In the genomic region with DNA sequence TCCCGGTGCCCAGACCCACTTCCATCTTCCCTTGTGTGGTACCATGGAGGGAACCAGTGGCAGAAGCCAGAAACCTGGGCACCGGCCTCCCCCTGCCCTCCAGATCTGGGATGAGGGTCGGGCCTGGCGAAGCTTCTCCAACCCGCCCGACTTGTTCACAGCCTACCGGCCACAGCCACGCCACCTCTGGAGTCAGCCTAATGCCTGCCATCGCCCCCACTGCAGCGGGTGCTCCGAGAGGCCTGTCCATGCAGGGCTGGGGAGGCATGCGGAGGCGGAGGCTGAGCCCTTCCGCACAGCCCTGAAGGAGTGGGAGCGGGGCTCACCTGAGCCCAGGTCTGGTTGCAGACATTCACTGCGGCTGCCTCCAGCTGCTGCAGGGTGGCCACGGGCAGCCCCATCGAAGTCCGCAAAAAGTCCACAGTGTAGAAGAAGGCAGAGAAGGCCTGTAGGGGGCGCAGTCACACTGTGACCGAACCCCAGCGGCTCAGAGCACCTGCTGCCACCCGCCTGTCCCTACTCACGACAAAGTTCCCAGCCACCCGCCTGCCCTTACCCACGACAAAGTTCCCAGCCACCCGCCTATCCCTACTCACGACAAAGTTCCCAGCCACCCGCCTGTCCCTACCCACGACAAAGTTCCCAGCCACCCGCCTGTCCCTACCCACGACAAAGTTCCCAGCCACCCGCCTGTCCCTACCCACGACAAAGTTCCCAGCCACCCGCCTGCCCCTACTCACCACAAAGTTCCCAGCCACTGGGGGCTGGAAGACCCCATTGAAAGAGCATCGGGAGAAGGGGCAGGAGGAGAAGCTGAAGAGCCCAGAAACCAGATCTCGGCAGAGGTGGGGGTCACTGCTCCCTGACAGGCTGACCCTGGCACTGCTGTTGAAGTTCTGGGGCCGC, we compare ENCODE assay signal across 9 cellular contexts. TPM values are rescaled to one million over a fixed set of nuclear protein-coding genes. Genes with fewer than 3 reads are reported as not detected.
DNase-seq lines count a peak whose midpoint lies in the region; ATAC-seq and TF ChIP-seq lines count a peak whose summit lies in the region.
"Had no signal": no experiment of that assay in that cellular context is flagged by ENCODE, and none has a peak within 500 bp of the region (broad histone marks: within the 10 kb centered on the region; RNA-seq: fewer than 3 reads in every experiment).

No MANE protein-coding gene starts in this region.

- ATAC-seq in activated T-cell treated with anti-CD3 and anti-CD28 coated beads, Interleukin-2, amount 50 U/mL, for 72 hours (replicated peaks in 1 of 2) = peak; percentile 48 to 54
- ATAC-seq in HG03521 (IDR thresholded peaks at IDR 0.05; ENCODE audit: unreplicated experiment) = no peak
- ATAC-seq in HG03460 (IDR thresholded peaks at IDR 0.05; ENCODE audit: unreplicated experiment) = no peak

- no peaks in the 10 kb centered on the region for H3K36me3 Mint-ChIP-seq in activated T-cell treated with anti-CD3 and anti-CD28 coated beads, Interleukin-2, amount 50 U/mL, for 72 hours (ENCODE audit: insufficient read depth in 2 of 2)

- DNase-seq in AG09309 (ENCODE audit: low read depth) (no peak), GM13977 (ENCODE audit: low spot score) (peak; percentile 84), NCI-H82 treated with DMSO at 0.1 percent for 48 hours (lab: John Stamatoyannopoulos, UW; ENCODE audit: unreplicated experiment) (peak; percentile 25), head of caudate nucleus (peak; percentile 57 to 93 (median 79))
- DNase-seq in activated T-cell treated with anti-CD3 and anti-CD28 coated beads, Interleukin-2, amount 50 U/mL, for 72 hours = peak; percentile 79 to 82
- DNase-seq in stimulated activated CD4-positive, alpha-beta T cell treated with anti-CD3 and anti-CD28 coated beads, Interleukin-12 subunit alpha, Interleukin-12 subunit beta, amount 100 ng/mL, for 4 hours = peak; percentile 57

- H3K27ac Mint-ChIP-seq in activated T-cell treated with anti-CD3 and anti-CD28 coated beads, Interleukin-2, amount 50 U/mL, for 72 hours = no peak overlapping the region
- H3K27ac Mint-ChIP-seq: stimulated activated naive CD8-positive, alpha-beta T cell treated with anti-CD3 and anti-CD28 coated beads, Interleukin-15, Interleukin-2, amounts not matched to agents 100 ng/mL and 50 ng/mL, for 24 hours had no signal

- in situ Hi-C loops in GM13977 (cut with MboI; ENCODE audit: low pct_unique_long_range_greater_than_20kb, low sequenced_read_pairs, unreplicated experiment) = no loop called here

- TF ChIP-seq CTCF in AG09309 (IDR thresholded peaks at IDR 0.05; ENCODE audit: control insufficient read depth, insufficient read depth, low read depth, low read length, missing control alignments) (peak; percentile 68), GM13977 (IDR thresholded peaks at IDR 0.05; ENCODE audit: extremely low read depth, insufficient read depth, missing control alignments) (peak; percentile 49)

- intact Hi-C loops in head of caudate nucleus (cut with DNase I) = no loop called here

- peaks cover 8% of the 10 kb centered on the region for H3K4me1 Mint-ChIP-seq in activated T-cell treated with anti-CD3 and anti-CD28 coated beads, Interleukin-2, amount 50 U/mL, for 72 hours (ENCODE audit: low read depth)

- peaks cover 30% of the 10 kb centered on the region for H3K27me3 Mint-ChIP-seq in activated T-cell treated with anti-CD3 and anti-CD28 coated beads, Interleukin-2, amount 50 U/mL, for 72 hours (ENCODE audit: low read depth)

- H3K4me3 ChIP-seq in AG09309 (ENCODE audit: control insufficient read depth, low read depth, low read length) = no peak overlapping the region

- H3K4me3 Mint-ChIP-seq in activated T-cell treated with anti-CD3 and anti-CD28 coated beads, Interleukin-2, amount 50 U/mL, for 72 hours = no peak overlapping the region
- H3K4me3 Mint-ChIP-seq: stimulated activated naive CD8-positive, alpha-beta T cell treated with anti-CD3 and anti-CD28 coated beads, Interleukin-15, Interleukin-2, amounts not matched to agents 100 ng/mL and 50 ng/mL, for 24 hours had no signal

- H3K9me3 Mint-ChIP-seq in activated T-cell treated with anti-CD3 and anti-CD28 coated beads, Interleukin-2, amount 50 U/mL, for 72 hours = no peaks in the 10 kb centered on the region
- H3K9me3 Mint-ChIP-seq: stimulated activated naive CD8-positive, alpha-beta T cell treated with anti-CD3 and anti-CD28 coated beads, Interleukin-15, Interleukin-2, amounts not matched to agents 100 ng/mL and 50 ng/mL, for 24 hours had no signal

RNA-seq across cellular contexts. Expression of a gene that starts 3.8 kb away (rescaled TPM):
- 10 to 100 TPM; 27.2 to 28.7 TPM for total RNA-seq in activated T-cell treated with anti-CD3 and anti-CD28 coated beads, Interleukin-2, amount 50 U/mL, for 72 hours

RNA-seq across cellular contexts. Expression of a gene that starts 4.1 kb away (rescaled TPM):
- total RNA-seq in activated T-cell treated with anti-CD3 and anti-CD28 coated beads, Interleukin-2, amount 50 U/mL, for 72 hours = under 1 TPM; 0.28 to 0.48 TPM

RNA-seq across cellular contexts. Expression of a gene that starts 17.9 kb away (rescaled TPM):
- 1 to 10 TPM; 1.6 to 1.8 TPM for total RNA-seq in activated T-cell treated with anti-CD3 and anti-CD28 coated beads, Interleukin-2, amount 50 U/mL, for 72 hours

RNA-seq across cellular contexts. Expression of a gene that starts 20.6 kb away (rescaled TPM):
- total RNA-seq in activated T-cell treated with anti-CD3 and anti-CD28 coated beads, Interleukin-2, amount 50 U/mL, for 72 hours = 1 to 10 TPM; 6.6 to 8.4 TPM

RNA-seq across cellular contexts. Expression of a gene that starts 21.8 kb away (rescaled TPM):
- total RNA-seq in activated T-cell treated with anti-CD3 and anti-CD28 coated beads, Interleukin-2, amount 50 U/mL, for 72 hours = 10 to 100 TPM; 23.9 to 27.5 TPM

Comparison
In these comparisons a context has a peak if more than half of its experiments do, and no peak if none do; other contexts are left out.
1. ATAC-seq: peak in activated T-cell treated with anti-CD3 and anti-CD28 coated beads, Interleukin-2, amount 50 U/mL, for 72 hours (2 of 2); none in HG03521 (single experiment) and HG03460 (single experiment).